In the genomic region with DNA sequence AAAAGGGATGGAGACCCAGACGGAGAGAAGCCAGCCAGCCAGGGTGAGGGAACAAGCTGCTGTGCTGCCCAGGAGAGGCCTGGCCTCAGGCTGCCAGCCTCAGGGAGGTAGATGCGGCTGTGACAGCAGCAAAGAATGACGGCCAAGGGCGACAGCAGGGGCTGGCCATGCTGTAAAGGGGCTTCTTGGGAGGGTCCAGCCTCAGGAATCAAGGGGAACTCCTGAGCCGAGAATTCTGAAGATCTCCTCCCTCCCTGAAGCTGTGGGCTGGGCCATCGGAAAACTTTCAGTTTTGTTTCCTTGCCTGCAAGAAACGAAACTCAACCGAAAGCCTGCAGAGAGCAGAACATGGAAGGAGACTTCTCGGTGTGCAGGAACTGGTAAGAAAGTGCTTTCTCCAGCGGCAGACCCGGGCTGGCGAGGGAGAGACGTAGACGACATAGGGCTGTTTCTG, we compare ENCODE assay signal across 8 cellular contexts. TPM values are rescaled to one million over a fixed set of nuclear protein-coding genes. Genes with fewer than 3 reads are reported as not detected.
DNase-seq lines count a peak whose midpoint lies in the region; ATAC-seq lines count a peak whose summit lies in the region.

TSS of gene XAF1 (plus strand) at position 316 of the 454 bp plus-strand sequence. CDS start at position 349, 33 bp downstream.

- H3K27ac Mint-ChIP-seq in activated T-helper 1 cell treated with anti-CD3 and anti-CD28 coated beads, Interleukin-12 subunit alpha, Interleukin-12 subunit beta, Interleukin-2, Interleukin-4 antibody, amounts not matched to agents 30 ng/mL and 10 ng/mL and 1 ng/mL, durations not matched to agents 14 hours and 24 hours and 36 hours = peak within 1 kb of the TSS; percentile 95

- intact Hi-C loops in activated T-helper 1 cell treated with anti-CD3 and anti-CD28 coated beads, Interleukin-12 subunit alpha, Interleukin-12 subunit beta, Interleukin-2, Interleukin-4 antibody, amounts not matched to agents 30 ng/mL and 10 ng/mL and 1 ng/mL, durations not matched to agents 14 hours and 24 hours and 36 hours (cut with micrococcal nuclease) = loop anchor here (5.0 to 10.0 kb wide), 5 partner anchors 93 to 1171 kb away; partner anchors contain the start of genes KIAA0753, NLRP1, RNASEK and TXNDC17

- H3K4me1 Mint-ChIP-seq in activated T-helper 1 cell treated with anti-CD3 and anti-CD28 coated beads, Interleukin-12 subunit alpha, Interleukin-12 subunit beta, Interleukin-2, Interleukin-4 antibody, amounts not matched to agents 30 ng/mL and 10 ng/mL and 1 ng/mL, durations not matched to agents 14 hours and 24 hours and 36 hours (ENCODE audit: low read depth) = peaks cover 73% of the 10 kb centered on the region

- no peaks in the 10 kb centered on the region for H3K9me3 Mint-ChIP-seq in activated T-helper 1 cell treated with anti-CD3 and anti-CD28 coated beads, Interleukin-12 subunit alpha, Interleukin-12 subunit beta, Interleukin-2, Interleukin-4 antibody, amounts not matched to agents 30 ng/mL and 10 ng/mL and 1 ng/mL, durations not matched to agents 14 hours and 24 hours and 36 hours

- peak; percentile 62 for DNase-seq in GM03348 (ENCODE audit: low spot score)
- DNase-seq in MV-4-11 (lab: John Stamatoyannopoulos, UW) = peak; percentile 67
- peak; percentile 66 for DNase-seq in activated T-helper 1 cell treated with anti-CD3 and anti-CD28 coated beads, Interleukin-12 subunit alpha, Interleukin-12 subunit beta, Interleukin-2, Interleukin-4 antibody, amounts not matched to agents 30 ng/mL and 10 ng/mL and 1 ng/mL, durations not matched to agents 14 hours and 24 hours and 36 hours (ENCODE audit: low spot score)
- peak; percentile 54 for DNase-seq in germinal center (ENCODE audit: low spot score)
- peak; percentile 35 for DNase-seq in renal cortical epithelial cell (ENCODE audit: low read depth)
- DNase-seq in cerebellar cortex (ENCODE audit: low spot score) = no peak

- peak within 1 kb of the TSS; percentile 98 for H3K4me3 Mint-ChIP-seq in activated T-helper 1 cell treated with anti-CD3 and anti-CD28 coated beads, Interleukin-12 subunit alpha, Interleukin-12 subunit beta, Interleukin-2, Interleukin-4 antibody, amounts not matched to agents 30 ng/mL and 10 ng/mL and 1 ng/mL, durations not matched to agents 14 hours and 24 hours and 36 hours

- no peak for ATAC-seq in HG03280 (IDR thresholded peaks at IDR 0.05; ENCODE audit: unreplicated experiment)
- no peak for ATAC-seq in HG02970 (IDR thresholded peaks at IDR 0.05; ENCODE audit: low FRiP score, unreplicated experiment)

- peaks cover 36% of the 10 kb centered on the region for H3K36me3 Mint-ChIP-seq in activated T-helper 1 cell treated with anti-CD3 and anti-CD28 coated beads, Interleukin-12 subunit alpha, Interleukin-12 subunit beta, Interleukin-2, Interleukin-4 antibody, amounts not matched to agents 30 ng/mL and 10 ng/mL and 1 ng/mL, durations not matched to agents 14 hours and 24 hours and 36 hours (ENCODE audit: low read depth)

- no peaks in the 10 kb centered on the region for H3K27me3 Mint-ChIP-seq in activated T-helper 1 cell treated with anti-CD3 and anti-CD28 coated beads, Interleukin-12 subunit alpha, Interleukin-12 subunit beta, Interleukin-2, Interleukin-4 antibody, amounts not matched to agents 30 ng/mL and 10 ng/mL and 1 ng/mL, durations not matched to agents 14 hours and 24 hours and 36 hours (ENCODE audit: insufficient read depth)

RNA-seq across cellular contexts. Expression of gene XAF1, which starts in this region (rescaled TPM):
- 41.7 and 45.7 TPM in 2 replicates for total RNA-seq in activated T-helper 1 cell treated with anti-CD3 and anti-CD28 coated beads, Interleukin-12 subunit alpha, Interleukin-12 subunit beta, Interleukin-2, Interleukin-4 antibody, amounts not matched to agents 30 ng/mL and 10 ng/mL and 1 ng/mL, durations not matched to agents 14 hours and 24 hours and 36 hours
- 6.9 and 15.1 TPM in 2 replicates for total RNA-seq in renal cortical epithelial cell
